27 cellular contexts compared by ENCODE assay signal in genomic region chr12:95462081-95462480, GRCh38.
"Had no signal": no experiment of that assay in that cellular context is flagged by ENCODE, and none has a peak within 500 bp of the region (broad histone marks: within the 10 kb centered on the region; RNA-seq: fewer than 3 reads in every experiment).

No MANE protein-coding gene starts in this region.

- H3K27ac ChIP-seq: left lung, neural progenitor cell, neutrophil, parathyroid adenoma, sigmoid colon, spleen, stomach, testis, thyroid gland, upper lobe of right lung had no signal

- H3K36me3 ChIP-seq: left lung, neural progenitor cell, neutrophil, sigmoid colon, spleen, stomach, thyroid gland, upper lobe of right lung had no signal

- H3K27me3 ChIP-seq: left lung, neural progenitor cell, neutrophil, sigmoid colon, spleen, stomach, testis, thyroid gland, upper lobe of right lung had no signal

- ATAC-seq: left cardiac atrium; left lung; natural killer cell; right cardiac atrium; stimulated activated naive B cell treated with anti-CD40 and anti-IgM and Interleukin-4, amounts not matched to agents 10 μg/mL and 1 μg/mL and 100 μg/mL, for 72 hours; stimulated activated naive CD8-positive, alpha-beta T cell treated with anti-CD3 and anti-CD28 coated beads, Interleukin-15, Interleukin-2, amounts not matched to agents 100 U/mL and 50 U/mL, for 24 hours; upper lobe of right lung had no signal

- H3K79me2 ChIP-seq: parathyroid adenoma had no signal

- H3K9ac ChIP-seq: neural progenitor cell, parathyroid adenoma had no signal

- H3K9me3 ChIP-seq: neutrophil, testis, thyroid gland, upper lobe of right lung had no signal

- H3K4me3 ChIP-seq: left lung, lung, neural progenitor cell, sigmoid colon, spleen, stomach, testis, thyroid gland, upper lobe of right lung had no signal

- H2AFZ ChIP-seq: neural progenitor cell, parathyroid adenoma had no signal

- DNase-seq: hippocampal formation; kidney glomerular epithelial cell; left cardiac atrium; left lung; mesendoderm; naive B cell; natural killer cell; nephron progenitor cell; occipital lobe; retina; right cardiac atrium; sigmoid colon; small intestine; spleen; stimulated activated CD4-positive, alpha-beta T cell treated with anti-CD3 and anti-CD28 coated beads, Interleukin-1b, Interleukin-23, amount 100 ng/mL, for 48 hours; stimulated activated CD4-positive, alpha-beta T cell treated with anti-CD3 and anti-CD28 coated beads, Interleukin-2, amount 100 ng/mL, for 48 hours; stimulated activated naive B cell treated with anti-CD40 and anti-IgM and Interleukin-4, amounts not matched to agents 10 μg/mL and 1 μg/mL and 100 μg/mL, for 72 hours; stimulated activated naive CD8-positive, alpha-beta T cell treated with anti-CD3 and anti-CD28 coated beads, Interleukin-15, Interleukin-2, amounts not matched to agents 100 U/mL and 50 U/mL, for 24 hours; stomach; testis; thyroid gland; trophoblast cell; upper lobe of right lung had no signal

- H3K4me2 ChIP-seq: neural progenitor cell had no signal

- H3K4me1 ChIP-seq: left lung, neural progenitor cell, parathyroid adenoma, sigmoid colon, spleen, stomach, testis, thyroid gland, upper lobe of right lung had no signal
